ENCODE assay signal across 15 cellular contexts in genomic region chr4:62003695-62004094, GRCh38.
"Had no signal": no experiment of that assay in that cellular context is flagged by ENCODE, and none has a peak within 500 bp of the region (broad histone marks: within the 10 kb centered on the region; RNA-seq: fewer than 3 reads in every experiment).

No MANE protein-coding gene starts in this region.

- H3K4me3 ChIP-seq: breast epithelium, thoracic aorta, upper lobe of right lung had no signal

- H3K9me3 ChIP-seq: breast epithelium, thoracic aorta, upper lobe of right lung had no signal

- ATAC-seq: activated CD4-positive, CD25-positive, alpha-beta regulatory T cell treated with anti-CD3 and anti-CD28 coated beads, Interleukin-2, amount 50 U/mL, for 24 hours; activated CD8-positive, alpha-beta T cell treated with anti-CD3 and anti-CD28 coated beads, Interleukin-2, amount 10 ng/mL, durations not matched to agents 7 days and 5 days; activated naive CD8-positive, alpha-beta T cell treated with anti-CD3 and anti-CD28 coated beads, Interleukin-2, amount 50 U/mL, for 24 hours; stimulated activated naive B cell treated with anti-CD40 and anti-IgM and Interleukin-4, amounts not matched to agents 10 μg/mL and 1 μg/mL and 100 μg/mL, for 72 hours; upper lobe of right lung had no signal

- H3K27me3 ChIP-seq: breast epithelium, upper lobe of right lung had no signal

- H3K27ac ChIP-seq: breast epithelium, thoracic aorta, upper lobe of right lung had no signal

- H3K36me3 ChIP-seq: breast epithelium, thoracic aorta, upper lobe of right lung had no signal

- DNase-seq: activated CD4-positive, alpha-beta T cell treated with anti-CD3 and anti-CD28 coated beads, Interleukin-2, amount 10 ng/mL, durations not matched to agents 7 days and 5 days; activated CD8-positive, alpha-beta T cell treated with anti-CD3 and anti-CD28 coated beads, Interleukin-2, amount 10 ng/mL, durations not matched to agents 7 days and 5 days; activated naive CD4-positive, alpha-beta T cell treated with anti-CD3 and anti-CD28 coated beads, Interleukin-2, amount 10 ng/mL, durations not matched to agents 7 days and 5 days; activated naive CD8-positive, alpha-beta T cell treated with anti-CD3 and anti-CD28 coated beads, Interleukin-2, amount 50 U/mL, for 24 hours; activated T-cell treated with anti-CD3 and anti-CD28 coated beads, Interleukin-2, amount 50 U/mL, for 24 hours; aorta; cortex of kidney; hypothalamus; islet precursor cell; occipital lobe; stimulated activated naive B cell treated with anti-CD40 and anti-IgM and Interleukin-4, amounts not matched to agents 10 μg/mL and 1 μg/mL and 100 μg/mL, for 72 hours; upper lobe of right lung had no signal

- H3K4me1 ChIP-seq: breast epithelium, upper lobe of right lung had no signal
